1 cellular context compared by ENCODE assay signal in the genomic region with DNA sequence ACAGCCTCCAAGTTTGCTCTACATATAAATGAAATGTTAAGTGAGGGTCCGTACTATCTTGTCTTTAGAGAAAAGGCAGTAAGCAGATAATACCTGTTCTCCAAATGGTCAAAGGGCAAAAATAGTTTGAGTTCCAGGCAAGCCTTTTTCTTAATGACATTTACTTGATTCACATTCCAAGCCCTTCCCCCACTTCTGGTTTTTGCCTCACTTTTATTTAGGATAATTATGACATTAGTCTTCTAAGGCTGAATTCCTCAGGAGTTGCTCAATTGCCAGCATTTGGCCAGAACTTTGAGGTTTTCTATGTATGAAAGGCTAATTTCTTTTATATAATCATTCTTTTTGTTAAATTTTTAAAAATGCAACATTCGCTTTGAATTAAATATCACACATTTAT.
TF ChIP-seq lines count a peak whose summit lies in the region.

No MANE protein-coding gene starts in this region.

TF ChIP-seq in H1, 55 proteins besides CTCF, POLR2A, EP300 and RAD21:
- TF ChIP-seq TEAD4 (IDR thresholded peaks at IDR 0.05; ENCODE audit: low read depth, low read length) (0 out of 2 replicates have a peak, but pooled peaks have one; percentile 7), GABPA (IDR thresholded peaks at IDR 0.05; ENCODE audit: borderline replicate concordance, insufficient read depth, low read length) (no peak), E2F6 (IDR thresholded peaks at IDR 0.05) (no peak)
